Comparison of ENCODE assay signal across 1 cellular context in the genomic region with DNA sequence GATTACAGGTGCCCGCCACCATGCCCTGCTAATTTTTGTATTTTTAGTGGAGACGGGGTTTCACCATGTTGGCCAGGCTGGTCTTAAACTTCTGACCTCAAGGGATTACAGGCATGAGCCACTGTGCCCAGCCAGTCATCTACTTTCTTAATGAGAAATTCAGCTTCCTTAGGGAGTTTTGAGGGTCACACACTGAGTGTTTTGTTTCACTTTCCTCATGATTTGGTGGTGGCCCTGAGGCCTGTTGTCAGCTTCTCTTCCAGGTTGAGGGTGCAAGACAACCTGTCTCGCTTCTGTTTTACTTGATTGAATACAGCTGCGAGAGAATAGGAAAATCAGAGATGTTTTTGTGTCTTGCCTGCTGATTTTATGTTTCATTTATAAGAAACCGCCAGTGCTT.
A peak's percentile ranks its signal among the peaks of the same experiment; 100 is the strongest.
TF ChIP-seq lines count a peak whose summit lies in the region.

No MANE protein-coding gene starts in this region.

TF ChIP-seq in GM12878, 131 proteins besides CTCF, POLR2A, EP300 and RAD21 (continued from another document):
- TF ChIP-seq, protein P1, sequence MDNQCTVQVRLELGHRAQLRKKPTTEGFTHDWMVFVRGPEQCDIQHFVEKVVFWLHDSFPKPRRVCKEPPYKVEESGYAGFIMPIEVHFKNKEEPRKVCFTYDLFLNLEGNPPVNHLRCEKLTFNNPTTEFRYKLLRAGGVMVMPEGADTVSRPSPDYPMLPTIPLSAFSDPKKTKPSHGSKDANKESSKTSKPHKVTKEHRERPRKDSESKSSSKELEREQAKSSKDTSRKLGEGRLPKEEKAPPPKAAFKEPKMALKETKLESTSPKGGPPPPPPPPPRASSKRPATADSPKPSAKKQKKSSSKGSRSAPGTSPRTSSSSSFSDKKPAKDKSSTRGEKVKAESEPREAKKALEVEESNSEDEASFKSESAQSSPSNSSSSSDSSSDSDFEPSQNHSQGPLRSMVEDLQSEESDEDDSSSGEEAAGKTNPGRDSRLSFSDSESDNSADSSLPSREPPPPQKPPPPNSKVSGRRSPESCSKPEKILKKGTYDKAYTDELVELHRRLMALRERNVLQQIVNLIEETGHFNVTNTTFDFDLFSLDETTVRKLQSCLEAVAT (IDR thresholded peaks at IDR 0.05), result no peak
- TF ChIP-seq, protein P2, sequence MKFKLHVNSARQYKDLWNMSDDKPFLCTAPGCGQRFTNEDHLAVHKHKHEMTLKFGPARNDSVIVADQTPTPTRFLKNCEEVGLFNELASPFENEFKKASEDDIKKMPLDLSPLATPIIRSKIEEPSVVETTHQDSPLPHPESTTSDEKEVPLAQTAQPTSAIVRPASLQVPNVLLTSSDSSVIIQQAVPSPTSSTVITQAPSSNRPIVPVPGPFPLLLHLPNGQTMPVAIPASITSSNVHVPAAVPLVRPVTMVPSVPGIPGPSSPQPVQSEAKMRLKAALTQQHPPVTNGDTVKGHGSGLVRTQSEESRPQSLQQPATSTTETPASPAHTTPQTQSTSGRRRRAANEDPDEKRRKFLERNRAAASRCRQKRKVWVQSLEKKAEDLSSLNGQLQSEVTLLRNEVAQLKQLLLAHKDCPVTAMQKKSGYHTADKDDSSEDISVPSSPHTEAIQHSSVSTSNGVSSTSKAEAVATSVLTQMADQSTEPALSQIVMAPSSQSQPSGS (IDR thresholded peaks at IDR 0.05; ENCODE audit: low read length), result 0 out of 2 replicates have a peak, but pooled peaks have one; percentile 36
- TF ChIP-seq WRNIP1 (IDR thresholded peaks at IDR 0.05; ENCODE audit: borderline replicate concordance, low read depth, low read length) (no peak), MTA3 (IDR thresholded peaks at IDR 0.05; ENCODE audit: borderline replicate concordance, low read length) (no peak), TCF12 (IDR thresholded peaks at IDR 0.05; ENCODE audit: low read depth, low read length) (0 out of 2 replicates have a peak, but pooled peaks have one; percentile 37), BHLHE40 (IDR thresholded peaks at IDR 0.05; ENCODE audit: borderline replicate concordance in 1 of 2, low read depth in 2 of 2, low read length in 1 of 2) (peak in 1 of 2 experiments; percentile 23; a peak in 1 of 4 replicates), IKZF2 (IDR thresholded peaks at IDR 0.05) (peak; percentile 39 to 45; a peak in 2 of 4 replicates), ETV6 (conservative IDR thresholded peaks at IDR 0.05 in 1 of 2, IDR thresholded peaks at IDR 0.05 in 1 of 2; ENCODE audit: borderline replicate concordance in 1 of 2, low read depth in 1 of 2) (0 out of 4 replicates have a peak, but pooled peaks of 1 of the 2 experiments have one; percentile 34), BCL11A (IDR thresholded peaks at IDR 0.05; ENCODE audit: low read depth, low read length) (peak; percentile 14; the same call in 1 of the 2 replicates), RELB (IDR thresholded peaks at IDR 0.05; ENCODE audit: low read depth) (peak; percentile 52; the same call in 1 of the 2 replicates), SIX5 (IDR thresholded peaks at IDR 0.05; ENCODE audit: low read depth, low read length, severe bottlenecking) (no peak), POLR2AphosphoS2 (IDR thresholded peaks at IDR 0.05; ENCODE audit: low read depth, low read length) (no peak), SKIL (IDR thresholded peaks at IDR 0.05; ENCODE audit: low read depth, poor library complexity, severe bottlenecking) (peak; percentile 43), NR2F1 (conservative IDR thresholded peaks at IDR 0.05) (0 out of 2 replicates have a peak, but pooled peaks have one; percentile 41), SMARCA5 (IDR thresholded peaks at IDR 0.05) (no peak), SMAD1 (IDR thresholded peaks at IDR 0.05; ENCODE audit: low read depth, partially characterized antibody) (no peak), NR2C1 (IDR thresholded peaks at IDR 0.05) (no peak), JUND (IDR thresholded peaks at IDR 0.05; ENCODE audit: low read depth, low read length) (no peak)
- TF ChIP-seq, protein P3, sequence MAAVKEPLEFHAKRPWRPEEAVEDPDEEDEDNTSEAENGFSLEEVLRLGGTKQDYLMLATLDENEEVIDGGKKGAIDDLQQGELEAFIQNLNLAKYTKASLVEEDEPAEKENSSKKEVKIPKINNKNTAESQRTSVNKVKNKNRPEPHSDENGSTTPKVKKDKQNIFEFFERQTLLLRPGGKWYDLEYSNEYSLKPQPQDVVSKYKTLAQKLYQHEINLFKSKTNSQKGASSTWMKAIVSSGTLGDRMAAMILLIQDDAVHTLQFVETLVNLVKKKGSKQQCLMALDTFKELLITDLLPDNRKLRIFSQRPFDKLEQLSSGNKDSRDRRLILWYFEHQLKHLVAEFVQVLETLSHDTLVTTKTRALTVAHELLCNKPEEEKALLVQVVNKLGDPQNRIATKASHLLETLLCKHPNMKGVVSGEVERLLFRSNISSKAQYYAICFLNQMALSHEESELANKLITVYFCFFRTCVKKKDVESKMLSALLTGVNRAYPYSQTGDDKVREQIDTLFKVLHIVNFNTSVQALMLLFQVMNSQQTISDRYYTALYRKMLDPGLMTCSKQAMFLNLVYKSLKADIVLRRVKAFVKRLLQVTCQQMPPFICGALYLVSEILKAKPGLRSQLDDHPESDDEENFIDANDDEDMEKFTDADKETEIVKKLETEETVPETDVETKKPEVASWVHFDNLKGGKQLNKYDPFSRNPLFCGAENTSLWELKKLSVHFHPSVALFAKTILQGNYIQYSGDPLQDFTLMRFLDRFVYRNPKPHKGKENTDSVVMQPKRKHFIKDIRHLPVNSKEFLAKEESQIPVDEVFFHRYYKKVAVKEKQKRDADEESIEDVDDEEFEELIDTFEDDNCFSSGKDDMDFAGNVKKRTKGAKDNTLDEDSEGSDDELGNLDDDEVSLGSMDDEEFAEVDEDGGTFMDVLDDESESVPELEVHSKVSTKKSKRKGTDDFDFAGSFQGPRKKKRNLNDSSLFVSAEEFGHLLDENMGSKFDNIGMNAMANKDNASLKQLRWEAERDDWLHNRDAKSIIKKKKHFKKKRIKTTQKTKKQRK (IDR thresholded peaks at IDR 0.05; ENCODE audit: low read depth, low read length), result no peak
- TF ChIP-seq, protein P4, sequence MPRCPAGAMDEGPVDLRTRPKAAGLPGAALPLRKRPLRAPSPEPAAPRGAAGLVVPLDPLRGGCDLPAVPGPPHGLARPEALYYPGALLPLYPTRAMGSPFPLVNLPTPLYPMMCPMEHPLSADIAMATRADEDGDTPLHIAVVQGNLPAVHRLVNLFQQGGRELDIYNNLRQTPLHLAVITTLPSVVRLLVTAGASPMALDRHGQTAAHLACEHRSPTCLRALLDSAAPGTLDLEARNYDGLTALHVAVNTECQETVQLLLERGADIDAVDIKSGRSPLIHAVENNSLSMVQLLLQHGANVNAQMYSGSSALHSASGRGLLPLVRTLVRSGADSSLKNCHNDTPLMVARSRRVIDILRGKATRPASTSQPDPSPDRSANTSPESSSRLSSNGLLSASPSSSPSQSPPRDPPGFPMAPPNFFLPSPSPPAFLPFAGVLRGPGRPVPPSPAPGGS (IDR thresholded peaks at IDR 0.05; ENCODE audit: borderline replicate concordance, insufficient read depth, low read depth, low read length, poor library complexity, severe bottlenecking), result no peak
TF ChIP-seq in GM12878: peak in this region for 17.
